Comparison of ENCODE assay signal across 12 cellular contexts in the genomic region with DNA sequence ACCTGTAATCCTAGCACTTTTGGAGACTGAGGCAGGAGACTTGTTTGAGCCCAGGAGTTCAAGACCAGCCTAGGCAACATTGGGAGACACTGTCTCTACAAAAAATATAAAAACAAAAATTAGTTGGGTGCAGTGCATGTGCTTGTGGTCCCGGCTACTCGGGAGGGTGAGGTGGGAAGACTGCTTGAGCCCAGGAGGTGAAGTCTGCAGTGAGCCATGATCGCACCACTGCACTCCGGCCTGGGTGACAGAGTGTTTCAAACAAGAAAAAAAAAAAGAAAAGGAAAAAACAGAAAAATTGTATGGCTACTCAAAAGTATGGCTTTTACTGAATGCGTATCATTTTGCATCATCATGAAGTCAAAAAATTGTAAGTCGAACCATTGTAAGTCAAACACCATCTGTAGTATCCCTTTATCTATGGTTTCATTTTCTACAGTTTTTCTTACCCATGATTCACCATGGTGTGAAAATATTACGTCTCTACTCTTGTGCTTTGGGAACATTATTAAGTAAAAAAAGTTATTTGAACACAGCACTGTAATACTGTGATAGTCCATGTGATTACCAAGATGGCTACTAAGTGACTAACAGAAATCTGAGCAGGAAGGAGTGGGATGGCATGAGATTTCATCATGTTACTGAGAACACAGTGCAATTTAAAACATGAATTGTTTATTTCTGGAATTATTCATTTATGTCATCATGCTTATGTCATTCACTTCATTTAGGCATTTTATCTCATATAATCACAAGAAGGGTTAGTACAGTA. TPM values are rescaled to one million over a fixed set of nuclear protein-coding genes. Genes with fewer than 3 reads are reported as not detected.
DNase-seq lines count a peak whose midpoint lies in the region; ATAC-seq and TF ChIP-seq lines count a peak whose summit lies in the region.
"Had no signal": no experiment of that assay in that cellular context is flagged by ENCODE, and none has a peak within 500 bp of the region (broad histone marks: within the 10 kb centered on the region; RNA-seq: fewer than 3 reads in every experiment).

No MANE protein-coding gene starts in this region.

- intact Hi-C loops in mammary epithelial cell (cut with micrococcal nuclease), result loop anchor here (5.0 kb wide), 1 partner anchor 40 kb away; the partner anchor contains the start of gene UBE2D3
- intact Hi-C loops in naive thymus-derived CD4-positive, alpha-beta T cell (cut with micrococcal nuclease), result no loop called here

- H3K27ac Mint-ChIP-seq in HFFc6, result peak overlapping the region; percentile 50
- peak overlapping the region in 1 of 9 donors; percentile 3 for H3K27ac Mint-ChIP-seq in naive thymus-derived CD4-positive, alpha-beta T cell

- no peak overlapping the region for H3K9ac ChIP-seq in mammary epithelial cell (ENCODE audit: insufficient read depth, low read length)

- WGBS in mammary epithelial cell (ENCODE audit: low coverage, missing lambda C conversion rate), result 100% methylated on average over 5 of the region's 7 CpGs

- H3K4me3 Mint-ChIP-seq in HFFc6, result no peak overlapping the region
- no peak overlapping the region for H3K4me3 Mint-ChIP-seq in naive thymus-derived CD4-positive, alpha-beta T cell

- H3K9me3 Mint-ChIP-seq in HFFc6, result peaks cover 7% of the 10 kb centered on the region; the same call in 1 of the 2 replicates
- peaks cover 1 to 36% (median 11%) of the 10 kb centered on the region in 11 donors for H3K9me3 Mint-ChIP-seq in naive thymus-derived CD4-positive, alpha-beta T cell

- DNase-seq in EH (ENCODE audit: low read depth), result peak; percentile 64
- DNase-seq in HFFc6, result peak; percentile 60
- DNase-seq in mammary epithelial cell, result peak; percentile 46
- DNase-seq in naive thymus-derived CD4-positive, alpha-beta T cell, result no peak
- no peak for DNase-seq in epidermal melanocyte (ENCODE audit: insufficient read length, low spot score)
- DNase-seq in GM19240 (ENCODE audit: insufficient read length, low spot score), result no peak
- no peak for DNase-seq in NOMO-1 (lab: John Stamatoyannopoulos, UW; ENCODE audit: unreplicated experiment in 2 of 2)
- DNase-seq: activated CD8-positive, alpha-beta memory T cell treated with anti-CD3 and anti-CD28 coated beads, Interleukin-2, amount 50 U/mL, for 4 hours; Calu3; hippocampal formation; NCI-H1694 treated with DMSO at 0.1 percent for 48 hours; retina had no signal

- no peaks in the 10 kb centered on the region for H3K27me3 ChIP-seq in mammary epithelial cell (ENCODE audit: insufficient read depth, low read length)
- no peaks in the 10 kb centered on the region for H3K27me3 ChIP-seq in naive thymus-derived CD4-positive, alpha-beta T cell (ENCODE audit: control insufficient read depth in 2 of 2, insufficient read depth in 2 of 2, low read length in 2 of 2)

- peaks cover 30% of the 10 kb centered on the region for H3K4me1 Mint-ChIP-seq in HFFc6 (ENCODE audit: low read depth)
- H3K4me1 Mint-ChIP-seq in naive thymus-derived CD4-positive, alpha-beta T cell, result peaks cover 2 to 14% (median 6%) of the 10 kb centered on the region in 7 donors

- in situ Hi-C loops in mammary epithelial cell (cut with MboI; ENCODE audit: low sequenced_read_pairs in 2 of 2), result no loop called here

- peak; percentile 41 for ATAC-seq in naive thymus-derived CD4-positive, alpha-beta T cell

- H3K4me2 ChIP-seq in mammary epithelial cell (ENCODE audit: insufficient read depth, low read depth, low read length), result no peak overlapping the region

- CTCF ChIA-PET in mammary epithelial cell (lab: Charles Lee; ENCODE audit: low non-redundant PET), result no interaction called here
- CTCF ChIA-PET in naive thymus-derived CD4-positive, alpha-beta T cell (lab: Charles Lee), result no interaction called here

- no peak overlapping the region for H3K4me3 ChIP-seq in mammary epithelial cell (replicated peaks in 1 of 3; ENCODE audit: insufficient read depth in 1 of 3, low read depth in 2 of 3, low read length in 3 of 3)
- no peak overlapping the region for H3K4me3 ChIP-seq in naive thymus-derived CD4-positive, alpha-beta T cell (ENCODE audit: low read length)

- no peaks in the 10 kb centered on the region for H3K4me1 ChIP-seq in mammary epithelial cell (ENCODE audit: insufficient read depth, low read length)
- H3K4me1 ChIP-seq in naive thymus-derived CD4-positive, alpha-beta T cell (ENCODE audit: control insufficient read depth in 2 of 2, insufficient read depth in 2 of 2, low read length in 2 of 2), result no peaks in the 10 kb centered on the region

- no peaks in the 10 kb centered on the region for H3K79me2 ChIP-seq in mammary epithelial cell (ENCODE audit: insufficient read depth, low read length)

- H3K27me3 Mint-ChIP-seq in HFFc6 (ENCODE audit: insufficient read depth), result peaks cover 7% of the 10 kb centered on the region
- H3K27me3 Mint-ChIP-seq in naive thymus-derived CD4-positive, alpha-beta T cell, result no peaks in the 10 kb centered on the region

- H3K36me3 Mint-ChIP-seq in HFFc6 (ENCODE audit: low read depth), result peaks cover 13% of the 10 kb centered on the region
- H3K36me3 Mint-ChIP-seq in naive thymus-derived CD4-positive, alpha-beta T cell, result peaks cover 3 to 18% (median 12%) of the 10 kb centered on the region in 5 donors

- TF ChIP-seq CTCF in HFFc6 (IDR thresholded peaks at IDR 0.05) (no peak), mammary epithelial cell (conservative IDR thresholded peaks at IDR 0.05 in 1 of 2, IDR thresholded peaks at IDR 0.05 in 1 of 2; ENCODE audit: extremely low read depth in 1 of 2, insufficient read depth in 1 of 2, low read depth in 1 of 2, low read length in 2 of 2) (no peak)

- no peaks in the 10 kb centered on the region for H4K20me1 ChIP-seq in mammary epithelial cell (ENCODE audit: insufficient read depth, low read length)

- POLR2A ChIA-PET in naive thymus-derived CD4-positive, alpha-beta T cell (lab: Charles Lee), result no interaction called here

- no peaks in the 10 kb centered on the region for H3K9me3 ChIP-seq in mammary epithelial cell (replicated peaks; ENCODE audit: insufficient read depth, low read length)
- peaks cover 0 to 2% (median 0%) of the 10 kb centered on the region in 3 experiments for H3K9me3 ChIP-seq in naive thymus-derived CD4-positive, alpha-beta T cell (ENCODE audit: control insufficient read depth in 2 of 3, low read length in 3 of 3)

- no peak overlapping the region for H2AFZ ChIP-seq in mammary epithelial cell (ENCODE audit: low read depth, low read length)

- H3K27ac ChIP-seq in mammary epithelial cell (ENCODE audit: insufficient read depth, low read depth, low read length), result no peak overlapping the region
- H3K27ac ChIP-seq in naive thymus-derived CD4-positive, alpha-beta T cell (ENCODE audit: low read depth, low read length), result no peak overlapping the region

- no peaks in the 10 kb centered on the region for H3K36me3 ChIP-seq in mammary epithelial cell (ENCODE audit: insufficient read depth, low read length)
- no peaks in the 10 kb centered on the region for H3K36me3 ChIP-seq in naive thymus-derived CD4-positive, alpha-beta T cell (ENCODE audit: control insufficient read depth in 2 of 3, insufficient read depth in 3 of 3, low read length in 3 of 3)

- dilution Hi-C loops in mammary epithelial cell (cut with HindIII; ENCODE audit: low sequenced_read_pairs), result no loop called here

- no TSS peak for BruUV-seq in mammary epithelial cell (replicated peaks; lab: Mats Ljungman, UMichigan)

RNA-seq across cellular contexts. Expression of gene MANBA, which starts 26.5 kb away (rescaled TPM):
- 10 to 100 TPM; 31.2 to 57.9 (median 36.0) TPM for total RNA-seq in HFFc6 (2021; fragmentation: NEBNext Ultra II Directional; extraction: Animal tissue kit (Norgen Biotek cat#: 25700))
- total RNA-seq in mammary epithelial cell, result 10 to 100 TPM; 21.6 to 44.0 TPM
- 8.2 TPM for polyA plus RNA-seq in mammary epithelial cell
- 20.1 TPM for polyA minus RNA-seq in mammary epithelial cell
- total RNA-seq in naive thymus-derived CD4-positive, alpha-beta T cell, result 10 to 100 TPM; 15.7 to 56.4 (median 29.7) TPM
- 10 to 100 TPM; 16.4 to 26.0 TPM for polyA plus RNA-seq in naive thymus-derived CD4-positive, alpha-beta T cell

RNA-seq across cellular contexts. Expression of gene UBE2D3, which starts 40.1 kb away (rescaled TPM):
- 100 to 1,000 TPM; 325 to 396 (median 359) TPM for total RNA-seq in HFFc6 (2021; fragmentation: NEBNext Ultra II Directional; extraction: Animal tissue kit (Norgen Biotek cat#: 25700))
- 100 to 1,000 TPM; 338 to 352 TPM for total RNA-seq in mammary epithelial cell
- polyA plus RNA-seq in mammary epithelial cell, result 311 TPM
- 367 TPM for polyA minus RNA-seq in mammary epithelial cell
- 100 to 1,000 TPM; 339 to 556 (median 413) TPM for total RNA-seq in naive thymus-derived CD4-positive, alpha-beta T cell
- 100 to 1,000 TPM; 314 to 460 TPM for polyA plus RNA-seq in naive thymus-derived CD4-positive, alpha-beta T cell

Comparison
In these comparisons a context has a peak if more than half of its experiments do, and no peak if none do; other contexts are left out.
1. DNase-seq: peak in EH (single experiment), HFFc6 (single experiment) and mammary epithelial cell (single experiment); none in naive thymus-derived CD4-positive, alpha-beta T cell (0 of 9), epidermal melanocyte (single experiment), GM19240 (single experiment) and NOMO-1 (0 of 2).